12 cellular contexts compared by ENCODE assay signal in genomic region chr6:142680308-142680707, GRCh38.
A peak's percentile ranks its signal among the peaks of the same experiment; 100 is the strongest.
DNase-seq lines count a peak whose midpoint lies in the region; ATAC-seq lines count a peak whose summit lies in the region.
"Had no signal": no experiment of that assay in that cellular context is flagged by ENCODE, and none has a peak within 500 bp of the region (broad histone marks: within the 10 kb centered on the region; RNA-seq: fewer than 3 reads in every experiment).

No MANE protein-coding gene starts in this region.

- H3K4me3 Mint-ChIP-seq in activated CD4-positive, alpha-beta memory T cell treated with anti-CD3 and anti-CD28 coated beads for 36 hours: no peak overlapping the region
- H3K4me3 Mint-ChIP-seq in activated CD4-positive, alpha-beta memory T cell treated with anti-CD3 and anti-CD28 coated beads, Interleukin-2, amount 10 ng/mL, durations not matched to agents 7 days and 5 days: no peak overlapping the region
- no peak overlapping the region for H3K4me3 Mint-ChIP-seq in activated CD8-positive, alpha-beta T cell treated with anti-CD3 and anti-CD28 coated beads, Interleukin-2, amount 10 ng/mL, durations not matched to agents 7 days and 5 days

- CTCF ChIA-PET in activated CD4-positive, alpha-beta memory T cell treated with anti-CD3 and anti-CD28 coated beads for 36 hours (lab: Charles Lee): interaction anchor here (0.7 to 2.0 kb wide), 6 partner anchors 12 to 821 kb away, joined by 3 to 7 read pairs (median 3); no protein-coding TSS in a partner anchor
- CTCF ChIA-PET in activated CD4-positive, alpha-beta memory T cell treated with anti-CD3 and anti-CD28 coated beads, Interleukin-2, amount 10 ng/mL, durations not matched to agents 7 days and 5 days (lab: Charles Lee): interaction anchor here (0.7 to 2.0 kb wide), 3 partner anchors 9 to 654 kb away, joined by 3 to 5 read pairs (median 3); no protein-coding TSS in a partner anchor
- CTCF ChIA-PET in activated CD8-positive, alpha-beta T cell treated with anti-CD3 and anti-CD28 coated beads, Interleukin-2, amount 10 ng/mL, durations not matched to agents 7 days and 5 days (lab: Charles Lee): interaction anchor here (0.9 to 1.3 kb wide), 5 partner anchors 9 to 747 kb away, joined by 3 to 5 read pairs (median 4); no protein-coding TSS in a partner anchor

- peaks cover 6% of the 10 kb centered on the region for H3K27me3 Mint-ChIP-seq in activated CD4-positive, alpha-beta memory T cell treated with anti-CD3 and anti-CD28 coated beads for 36 hours
- peaks cover 9% of the 10 kb centered on the region for H3K27me3 Mint-ChIP-seq in activated CD4-positive, alpha-beta memory T cell treated with anti-CD3 and anti-CD28 coated beads, Interleukin-2, amount 10 ng/mL, durations not matched to agents 7 days and 5 days
- no peaks in the 10 kb centered on the region for H3K27me3 Mint-ChIP-seq in activated CD8-positive, alpha-beta T cell treated with anti-CD3 and anti-CD28 coated beads, Interleukin-2, amount 10 ng/mL, durations not matched to agents 7 days and 5 days (ENCODE audit: low read depth)

- no peaks in the 10 kb centered on the region for H3K36me3 Mint-ChIP-seq in activated CD4-positive, alpha-beta memory T cell treated with anti-CD3 and anti-CD28 coated beads for 36 hours
- no peaks in the 10 kb centered on the region for H3K36me3 Mint-ChIP-seq in activated CD4-positive, alpha-beta memory T cell treated with anti-CD3 and anti-CD28 coated beads, Interleukin-2, amount 10 ng/mL, durations not matched to agents 7 days and 5 days (ENCODE audit: low read depth)
- H3K36me3 Mint-ChIP-seq in activated CD8-positive, alpha-beta T cell treated with anti-CD3 and anti-CD28 coated beads, Interleukin-2, amount 10 ng/mL, durations not matched to agents 7 days and 5 days (ENCODE audit: low read depth): no peaks in the 10 kb centered on the region

- DNase-seq in activated CD4-positive, alpha-beta memory T cell treated with anti-CD3 and anti-CD28 coated beads for 36 hours: peak; percentile 44
- no peak for DNase-seq in activated CD4-positive, alpha-beta memory T cell treated with anti-CD3 and anti-CD28 coated beads, Interleukin-2, amount 10 ng/mL, durations not matched to agents 7 days and 5 days
- peak; percentile 28 for DNase-seq in activated CD8-positive, alpha-beta T cell treated with anti-CD3 and anti-CD28 coated beads, Interleukin-2, amount 10 ng/mL, durations not matched to agents 7 days and 5 days
- DNase-seq in stimulated activated CD8-positive, alpha-beta memory T cell treated with anti-CD3 and anti-CD28 coated beads, Interleukin-15, amount 100 ng/mL, for 48 hours (ENCODE audit: low read depth in 2 of 2): peak; percentile 7 to 21
- DNase-seq in mesenteric fat pad (ENCODE audit: low spot score): no peak
- DNase-seq: 8988T, KG1, Peyer's patch, right lobe of liver had no signal

- H3K4me1 Mint-ChIP-seq in activated CD4-positive, alpha-beta memory T cell treated with anti-CD3 and anti-CD28 coated beads for 36 hours (ENCODE audit: low read depth): peaks cover 9% of the 10 kb centered on the region
- peaks cover 3% of the 10 kb centered on the region for H3K4me1 Mint-ChIP-seq in activated CD4-positive, alpha-beta memory T cell treated with anti-CD3 and anti-CD28 coated beads, Interleukin-2, amount 10 ng/mL, durations not matched to agents 7 days and 5 days
- H3K4me1 Mint-ChIP-seq in activated CD8-positive, alpha-beta T cell treated with anti-CD3 and anti-CD28 coated beads, Interleukin-2, amount 10 ng/mL, durations not matched to agents 7 days and 5 days (ENCODE audit: low read depth): peaks cover 8% of the 10 kb centered on the region

- POLR2A ChIA-PET in activated CD4-positive, alpha-beta memory T cell treated with anti-CD3 and anti-CD28 coated beads for 36 hours (lab: Charles Lee): no interaction called here
- POLR2A ChIA-PET in activated CD4-positive, alpha-beta memory T cell treated with anti-CD3 and anti-CD28 coated beads, Interleukin-2, amount 10 ng/mL, durations not matched to agents 7 days and 5 days (lab: Charles Lee): no interaction called here
- POLR2A ChIA-PET in activated CD8-positive, alpha-beta T cell treated with anti-CD3 and anti-CD28 coated beads, Interleukin-2, amount 10 ng/mL, durations not matched to agents 7 days and 5 days (lab: Charles Lee): no interaction called here

- no peaks in the 10 kb centered on the region for H3K9me3 Mint-ChIP-seq in activated CD4-positive, alpha-beta memory T cell treated with anti-CD3 and anti-CD28 coated beads for 36 hours
- no peaks in the 10 kb centered on the region for H3K9me3 Mint-ChIP-seq in activated CD4-positive, alpha-beta memory T cell treated with anti-CD3 and anti-CD28 coated beads, Interleukin-2, amount 10 ng/mL, durations not matched to agents 7 days and 5 days
- no peaks in the 10 kb centered on the region for H3K9me3 Mint-ChIP-seq in activated CD8-positive, alpha-beta T cell treated with anti-CD3 and anti-CD28 coated beads, Interleukin-2, amount 10 ng/mL, durations not matched to agents 7 days and 5 days (ENCODE audit: insufficient read depth)

- intact Hi-C loops in activated CD4-positive, alpha-beta memory T cell treated with anti-CD3 and anti-CD28 coated beads for 36 hours (cut with micrococcal nuclease): no loop called here

- ATAC-seq in activated CD8-positive, alpha-beta T cell treated with anti-CD3 and anti-CD28 coated beads, Interleukin-2, amount 10 ng/mL, durations not matched to agents 7 days and 5 days: peak; percentile 70
- ATAC-seq in esophagus mucosa: peak; percentile 49
- ATAC-seq in HG03469 (IDR thresholded peaks at IDR 0.05; ENCODE audit: unreplicated experiment): no peak
- ATAC-seq in GM19328 (IDR thresholded peaks at IDR 0.05; ENCODE audit: unreplicated experiment): no peak
- ATAC-seq: right lobe of liver had no signal

- H3K27ac Mint-ChIP-seq in activated CD4-positive, alpha-beta memory T cell treated with anti-CD3 and anti-CD28 coated beads for 36 hours: no peak overlapping the region
- H3K27ac Mint-ChIP-seq in activated CD4-positive, alpha-beta memory T cell treated with anti-CD3 and anti-CD28 coated beads, Interleukin-2, amount 10 ng/mL, durations not matched to agents 7 days and 5 days: no peak overlapping the region
- H3K27ac Mint-ChIP-seq in activated CD8-positive, alpha-beta T cell treated with anti-CD3 and anti-CD28 coated beads, Interleukin-2, amount 10 ng/mL, durations not matched to agents 7 days and 5 days: no peak overlapping the region

Comparison
In these comparisons a context has a peak if more than half of its experiments do, and no peak if none do; other contexts are left out.
1. DNase-seq: peak in activated CD4-positive, alpha-beta memory T cell treated with anti-CD3 and anti-CD28 coated beads for 36 hours (single experiment), activated CD8-positive, alpha-beta T cell treated with anti-CD3 and anti-CD28 coated beads, Interleukin-2, amount 10 ng/mL, durations not matched to agents 7 days and 5 days (single experiment) and stimulated activated CD8-positive, alpha-beta memory T cell treated with anti-CD3 and anti-CD28 coated beads, Interleukin-15, amount 100 ng/mL, for 48 hours (2 of 2); none in activated CD4-positive, alpha-beta memory T cell treated with anti-CD3 and anti-CD28 coated beads, Interleukin-2, amount 10 ng/mL, durations not matched to agents 7 days and 5 days (single experiment) and mesenteric fat pad (single experiment).
2. ATAC-seq: peak in activated CD8-positive, alpha-beta T cell treated with anti-CD3 and anti-CD28 coated beads, Interleukin-2, amount 10 ng/mL, durations not matched to agents 7 days and 5 days (single experiment) and esophagus mucosa (single experiment); none in HG03469 (single experiment) and GM19328 (single experiment).